Comparison of ENCODE assay signal across 8 cellular contexts in genomic region chr19:40055049-40055448, GRCh38. TPM values are rescaled to one million over a fixed set of nuclear protein-coding genes. Genes with fewer than 3 reads are reported as not detected.
DNase-seq lines count a peak whose midpoint lies in the region; ATAC-seq, FAIRE-seq and TF ChIP-seq lines count a peak whose summit lies in the region.

No MANE protein-coding gene starts in this region.

- H2AFZ ChIP-seq in hepatocyte: peak overlapping the region; percentile 92

- POLR2A ChIA-PET in WTC11 (lab: Charles Lee): interaction anchor here (1.7 kb wide), 1 partner anchor 35 kb away, joined by 5 read pairs; the partner anchor contains the start of gene ZNF780A

- DNase-seq in H7 (peak; percentile 10), WTC11 (ENCODE audit: low spot score) (no peak), hepatocyte (ENCODE audit: low spot score) (no peak), small intestine (no peak), NCI-H1105 (lab: John Stamatoyannopoulos, UW) (no peak), NCI-H1930 (lab: John Stamatoyannopoulos, UW) (no peak), KBM-7 (no peak), SHP77 treated with DMSO at 0.1 percent for 48 hours (lab: John Stamatoyannopoulos, UW) (no peak)

- FAIRE-seq in small intestine (lab: Jason Lieb, UNC): no peak

- H3K4me2 ChIP-seq in hepatocyte: peak overlapping the region; percentile 84

- no peak for ATAC-seq in WTC11

- H3K79me2 ChIP-seq in hepatocyte: peaks cover 54% of the 10 kb centered on the region

- peaks cover 12% of the 10 kb centered on the region for H3K4me1 Mint-ChIP-seq in WTC11

- no peak for TF ChIP-seq CTCF in WTC11 (IDR thresholded peaks at IDR 0.05)
- TF ChIP-seq CTCF in hepatocyte (IDR thresholded peaks at IDR 0.05; ENCODE audit: poor library complexity): no peak

- H3K4me3 Mint-ChIP-seq in WTC11: peak overlapping the region; percentile 98

- H3K36me3 ChIP-seq in H7 (replicated peaks; ENCODE audit: control insufficient read depth, insufficient read depth, low read length) (no peaks in the 10 kb centered on the region), hepatocyte (replicated peaks; ENCODE audit: insufficient read depth, low read depth) (no peaks in the 10 kb centered on the region), small intestine (ENCODE audit: control insufficient read depth in 2 of 2, insufficient read depth in 2 of 2, low read length in 2 of 2) (peaks cover 0 to 2% of the 10 kb centered on the region in 2 donors)

- CTCF ChIA-PET in WTC11 (lab: Charles Lee): interaction anchor here (0.7 to 1.9 kb wide), 2 partner anchors 110 to 174 kb away, joined by 3 to 7 read pairs; no protein-coding TSS in a partner anchor

- 0 out of 2 replicates have a peak overlapping the region, but pooled peaks have one; percentile 28 for H3K27ac Mint-ChIP-seq in WTC11

- H3K4me3 ChIP-seq in H7 (ENCODE audit: insufficient read depth, low read depth, low read length) (peak overlapping the region; percentile 82; the same call in 1 of the 2 replicates), hepatocyte (peak overlapping the region; percentile 45), small intestine (ENCODE audit: low read depth in 1 of 2, low read length in 2 of 2) (peak overlapping the region; percentile 64 to 73)

- peaks cover 24% of the 10 kb centered on the region for H3K9me3 ChIP-seq in hepatocyte (ENCODE audit: low read depth)
- H3K9me3 ChIP-seq in small intestine (ENCODE audit: control insufficient read depth, low read depth): no peaks in the 10 kb centered on the region

- in situ Hi-C loops in KBM-7 (cut with MboI; ENCODE audit: low pct_unique_long_range_greater_than_20kb, low sequenced_read_pairs): no loop called here

- no peaks in the 10 kb centered on the region for H3K9me2 ChIP-seq in hepatocyte (replicated peaks; ENCODE audit: insufficient read depth)

- H3K27me3 Mint-ChIP-seq in WTC11 (ENCODE audit: low read depth): peaks cover 23% of the 10 kb centered on the region

- peaks cover 23% of the 10 kb centered on the region for H3K9me3 Mint-ChIP-seq in WTC11

- H3K27ac ChIP-seq in hepatocyte: peak overlapping the region; percentile 76
- H3K27ac ChIP-seq in small intestine (ENCODE audit: low read depth in 1 of 2, low read length in 1 of 2): no peak overlapping the region

- H3K27me3 ChIP-seq in H7 (ENCODE audit: control insufficient read depth, insufficient read depth, low read length) (no peaks in the 10 kb centered on the region), hepatocyte (no peaks in the 10 kb centered on the region), small intestine (ENCODE audit: control insufficient read depth in 2 of 2, insufficient read depth in 2 of 2, low read length in 2 of 2) (no peaks in the 10 kb centered on the region)

- no peaks in the 10 kb centered on the region for H3K4me1 ChIP-seq in hepatocyte (ENCODE audit: insufficient read depth)
- H3K4me1 ChIP-seq in small intestine (ENCODE audit: control insufficient read depth in 2 of 2, insufficient read depth in 1 of 2, low read depth in 1 of 2, low read length in 1 of 2): no peaks in the 10 kb centered on the region

- no peaks in the 10 kb centered on the region for H4K20me1 ChIP-seq in hepatocyte (ENCODE audit: insufficient read depth, poor library complexity, severe bottlenecking)

- 54% methylated on average over 5 of the region's 10 CpGs for WGBS in hepatocyte (ENCODE audit: low lambda C conversion rate, missing lambda C conversion rate)
- WGBS in small intestine, 3 donors: 44 to 52% (median 49%) methylated on average over 10 of the region's 10 CpGs

- peaks cover 14% of the 10 kb centered on the region for H3K36me3 Mint-ChIP-seq in WTC11

TF ChIP-seq in WTC11, 78 proteins besides CTCF, POLR2A, EP300 and RAD21:
- TF ChIP-seq CREM (CRISPR knock-in tag; IDR thresholded peaks at IDR 0.05) (no peak), PRDM15 (CRISPR knock-in tag; IDR thresholded peaks at IDR 0.05) (no peak), ZNF121 (CRISPR knock-in tag; IDR thresholded peaks at IDR 0.05) (no peak), PREB (CRISPR knock-in tag; IDR thresholded peaks at IDR 0.05; ENCODE audit: borderline replicate concordance) (no peak), IRF2 (CRISPR knock-in tag; IDR thresholded peaks at IDR 0.05; ENCODE audit: borderline replicate concordance, low read depth) (no peak), CREB1 (CRISPR knock-in tag; IDR thresholded peaks at IDR 0.05) (no peak)

RNA-seq across cellular contexts. Expression of gene ZNF780B, which starts 1.0 kb away (rescaled TPM):
- 1.4 and 1.7 TPM in 2 replicates for total RNA-seq in H7 (2014; rRNA removed; shearing (Covaris generic))
- total RNA-seq in WTC11 (2021) (21.1 to 23.7 TPM (median 22.9 TPM) in 3 replicates), hepatocyte (11.5 and 13.4 TPM in 2 replicates)
- polyA plus RNA-seq in hepatocyte (3.1 and 4.7 TPM in 2 replicates), small intestine (1 to 10 TPM; 1.1 to 7.0 (median 4.3) TPM)

RNA-seq across cellular contexts. Expression of gene ZNF780A, which starts 35.7 kb away (rescaled TPM):
- 7.0 and 9.9 TPM in 2 replicates for total RNA-seq in H7 (2014; rRNA removed; shearing (Covaris generic))
- total RNA-seq in WTC11 (2021) (14.5 to 20.5 TPM (median 15.9 TPM) in 3 replicates), hepatocyte (7.3 and 14.9 TPM in 2 replicates)
- polyA plus RNA-seq in hepatocyte (4.4 and 6.0 TPM in 2 replicates), small intestine (10 to 100 TPM; 11.2 to 18.6 (median 18.1) TPM)

RNA-seq across cellular contexts. Expression of gene ZNF546, which starts 58.2 kb away (rescaled TPM):
- 1.2 and 2.8 TPM in 2 replicates for total RNA-seq in H7 (2014; rRNA removed; shearing (Covaris generic))
- total RNA-seq in WTC11 (2021): 1.1 to 2.1 TPM (median 1.1 TPM) in 3 replicates
- total RNA-seq in hepatocyte: 1.6 and 1.8 TPM in 2 replicates
- polyA plus RNA-seq in hepatocyte: 1.1 and 1.7 TPM in 2 replicates
- 1 to 10 TPM in 1 of 3 donors, under 1 TPM in 2; under 0.01 to 1.2 (median 0.67) TPM for polyA plus RNA-seq in small intestine
